ENCODE assay signal across 1 cellular context in genomic region chr7:31892099-31892787, GRCh38.
TF ChIP-seq lines count a peak whose summit lies in the region.

No MANE protein-coding gene starts in this region.

TF ChIP-seq in GM12878, 131 proteins besides CTCF, POLR2A, EP300 and RAD21 (continued from another document and continues in another):
- TF ChIP-seq ZBTB40 (IDR thresholded peaks at IDR 0.05; ENCODE audit: borderline replicate concordance) (no peak), KDM1A (IDR thresholded peaks at IDR 0.05; ENCODE audit: borderline replicate concordance) (no peak), USF1 (IDR thresholded peaks at IDR 0.05; ENCODE audit: borderline replicate concordance, extremely low read length, insufficient read depth, low read depth, low read length) (no peak), TCF7 (IDR thresholded peaks at IDR 0.05; ENCODE audit: borderline replicate concordance) (peak; percentile 56; the same call in 1 of the 2 replicates), MEF2A (IDR thresholded peaks at IDR 0.05; ENCODE audit: insufficient read depth, low read depth, low read length) (0 out of 2 replicates have a peak, but pooled peaks have one; percentile 31), NFYA (IDR thresholded peaks at IDR 0.05; ENCODE audit: borderline replicate concordance, low read depth, low read length) (no peak), E2F8 (IDR thresholded peaks at IDR 0.05; ENCODE audit: low read depth, partially characterized antibody) (no peak), TARDBP (IDR thresholded peaks at IDR 0.05; ENCODE audit: borderline replicate concordance) (no peak), NRF1 (conservative IDR thresholded peaks at IDR 0.05; ENCODE audit: low read depth, low read length) (no peak), EZH2 (IDR thresholded peaks at IDR 0.05; ENCODE audit: borderline replicate concordance, control insufficient read depth, low read depth, low read length) (no peak), MXI1 (IDR thresholded peaks at IDR 0.05; ENCODE audit: low read depth, low read length) (no peak), YBX1 (IDR thresholded peaks at IDR 0.05) (0 out of 2 replicates have a peak, but pooled peaks have one; percentile 70), IKZF2 (IDR thresholded peaks at IDR 0.05) (peak; percentile 56 to 82; a peak in 3 of 4 replicates), NR2F1 (conservative IDR thresholded peaks at IDR 0.05) (no peak; the same call in 1 of the 2 replicates), PAX8 (IDR thresholded peaks at IDR 0.05) (no peak), ZBTB33 (IDR thresholded peaks at IDR 0.05) (no peak), FOXM1 (IDR thresholded peaks at IDR 0.05; ENCODE audit: low read depth, low read length) (peak; percentile 56; the same call in 1 of the 2 replicates), IKZF1 (conservative IDR thresholded peaks at IDR 0.05) (peak; percentile 54), ELK1 (IDR thresholded peaks at IDR 0.05; ENCODE audit: low read depth, low read length) (no peak), TCF12 (IDR thresholded peaks at IDR 0.05; ENCODE audit: low read depth, low read length) (peak; percentile 74), POLR2AphosphoS2 (IDR thresholded peaks at IDR 0.05; ENCODE audit: low read depth, low read length) (no peak), SMAD1 (IDR thresholded peaks at IDR 0.05; ENCODE audit: low read depth, partially characterized antibody) (peak; percentile 89), CREB1 (IDR thresholded peaks at IDR 0.05; ENCODE audit: low read depth) (no peak), HSF1 (IDR thresholded peaks at IDR 0.05; ENCODE audit: low read depth, low read length) (no peak), E4F1 (IDR thresholded peaks at IDR 0.05; ENCODE audit: borderline replicate concordance, partially characterized antibody) (no peak), STAT3 (IDR thresholded peaks at IDR 0.05; ENCODE audit: low read depth, low read length) (0 out of 2 replicates have a peak, but pooled peaks have one; percentile 41), CBX5 (IDR thresholded peaks at IDR 0.05; ENCODE audit: low read depth) (0 out of 2 replicates have a peak, but pooled peaks have one; percentile 55), ZBTB4 (CRISPR knock-in tag; IDR thresholded peaks at IDR 0.05) (no peak), NR2C2 (IDR thresholded peaks at IDR 0.05; ENCODE audit: borderline replicate concordance, control insufficient read depth, insufficient read length, low read depth) (no peak), BCLAF1 (IDR thresholded peaks at IDR 0.05) (no peak), ESRRA (IDR thresholded peaks at IDR 0.05; ENCODE audit: low read length) (no peak), PKNOX1 (IDR thresholded peaks at IDR 0.05) (no peak), ZNF24 (IDR thresholded peaks at IDR 0.05) (no peak)
